In genomic region chr2:217653240-217653639, GRCh38 we compare ENCODE assay signal across 8 cellular contexts.
DNase-seq lines count a peak whose midpoint lies in the region; FAIRE-seq and TF ChIP-seq lines count a peak whose summit lies in the region.

No MANE protein-coding gene starts in this region.

- peak overlapping the region; percentile 59 for H3K27ac ChIP-seq in subcutaneous abdominal adipose tissue (ENCODE audit: low read depth, low read length)

- peaks cover 4 to 21% (median 13%) of the 10 kb centered on the region in 5 donors for H3K4me1 ChIP-seq in subcutaneous abdominal adipose tissue (ENCODE audit: control insufficient read depth in 5 of 5, insufficient read depth in 5 of 5, low read length in 5 of 5)

- in situ Hi-C loops in astrocyte of the cerebellum (cut with HindIII; ENCODE audit: low sequenced_read_pairs): no loop called here

- no peak for FAIRE-seq in H54 (lab: Jason Lieb, UNC)

- no peaks in the 10 kb centered on the region for H3K36me3 ChIP-seq in subcutaneous abdominal adipose tissue (ENCODE audit: control insufficient read depth in 5 of 5, insufficient read depth in 5 of 5, low read length in 5 of 5)

- H3K9ac ChIP-seq in subcutaneous abdominal adipose tissue (ENCODE audit: low read length in 5 of 5): peak overlapping the region in 1 of 5 donors; percentile 21

- 0 out of 2 replicates have a peak, but pooled peaks have one; percentile 16 for TF ChIP-seq POLR2A in H54 (IDR thresholded peaks at IDR 0.05; ENCODE audit: low read depth, low read length)

- DNase-seq in H54 (ENCODE audit: insufficient read length, low spot score): peak; percentile 40
- peak; percentile 23 for DNase-seq in astrocyte of the cerebellum (ENCODE audit: low read depth)
- peak; percentile 13 for DNase-seq in iPS-NIHi11 (ENCODE audit: low spot score)
- no peak for DNase-seq in NCI-H1092 (lab: John Stamatoyannopoulos, UW)
- no peak for DNase-seq in NCI-H2029 treated with DMSO at 0.1 percent for 48 hours (lab: John Stamatoyannopoulos, UW)
- DNase-seq in NCI-H2171 (lab: John Stamatoyannopoulos, UW): no peak
- DNase-seq in NCI-H1694 (lab: John Stamatoyannopoulos, UW): no peak

- no peak overlapping the region for H3K4me3 ChIP-seq in astrocyte of the cerebellum (ENCODE audit: low read depth, low read length)
- no peak overlapping the region for H3K4me3 ChIP-seq in subcutaneous abdominal adipose tissue (ENCODE audit: low read depth in 1 of 5, low read length in 5 of 5)

- no peaks in the 10 kb centered on the region for H3K27me3 ChIP-seq in subcutaneous abdominal adipose tissue (ENCODE audit: control insufficient read depth in 5 of 5, insufficient read depth in 4 of 5, low read length in 5 of 5)

- TF ChIP-seq CTCF in astrocyte of the cerebellum (IDR thresholded peaks at IDR 0.05; ENCODE audit: low read depth, low read length, missing control alignments): peak; percentile 2

- no peaks in the 10 kb centered on the region for H3K9me3 ChIP-seq in subcutaneous abdominal adipose tissue (ENCODE audit: control insufficient read depth in 5 of 5, low read length in 5 of 5)

Comparison
In these comparisons a context has a peak if more than half of its experiments do, and no peak if none do; other contexts are left out.
1. DNase-seq: peak in H54 (single experiment), astrocyte of the cerebellum (single experiment) and iPS-NIHi11 (single experiment); none in NCI-H1092 (single experiment), NCI-H2029 treated with DMSO at 0.1 percent for 48 hours (single experiment), NCI-H2171 (single experiment) and NCI-H1694 (single experiment).